Comparison of ENCODE assay signal across 8 cellular contexts in the genomic region with DNA sequence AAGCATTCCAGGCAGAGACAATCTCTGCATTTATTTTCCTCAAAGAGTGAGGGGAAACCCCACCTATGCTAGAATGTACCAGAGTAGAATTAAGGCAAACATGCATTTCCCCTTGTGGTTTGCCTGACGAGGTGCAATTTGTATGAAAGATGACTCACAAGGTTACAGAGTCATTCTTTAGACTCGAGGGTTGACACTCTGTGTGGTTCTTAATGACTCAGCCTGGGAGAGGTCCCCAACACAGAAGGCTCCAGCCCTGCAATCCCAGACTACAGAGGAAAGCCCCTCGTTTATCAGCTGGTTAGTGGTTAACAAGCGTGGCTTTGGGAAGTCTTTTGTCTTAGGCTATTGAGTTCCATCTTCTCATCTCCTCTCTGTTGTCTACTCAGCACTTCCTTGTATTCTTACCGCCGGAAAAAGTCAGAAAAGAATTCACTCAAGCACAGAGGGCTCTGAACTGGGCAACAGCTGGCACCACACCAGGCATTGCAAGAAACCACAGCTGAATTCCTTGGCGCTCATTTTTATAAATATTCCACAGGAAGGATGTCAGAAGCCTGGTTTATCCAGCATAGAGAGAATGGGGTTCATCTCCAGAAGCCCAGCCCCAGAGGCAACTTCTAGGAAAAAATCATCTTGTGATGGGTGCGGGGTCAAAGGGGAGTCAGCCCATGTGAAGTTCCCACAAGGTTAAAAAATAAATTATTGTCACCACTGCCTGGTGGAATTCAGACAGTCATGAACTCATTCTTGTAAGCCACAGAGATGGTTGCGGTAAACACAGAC. TPM values are rescaled to one million over a fixed set of nuclear protein-coding genes. Genes with fewer than 3 reads are reported as not detected.
A peak's percentile ranks its signal among the peaks of the same experiment; 100 is the strongest.
DNase-seq lines count a peak whose midpoint lies in the region; ATAC-seq and TF ChIP-seq lines count a peak whose summit lies in the region.

No MANE protein-coding gene starts in this region.

- TF ChIP-seq CTCF in GM13977 (IDR thresholded peaks at IDR 0.05; ENCODE audit: extremely low read depth, insufficient read depth, missing control alignments) (no peak), fibroblast of the aortic adventitia (IDR thresholded peaks at IDR 0.05; ENCODE audit: insufficient read depth, low read length) (peak; percentile 76), prostate gland (IDR thresholded peaks at IDR 0.05) (peak in 2 of 4 experiments; percentile 18 to 66)

- intact Hi-C loops in prostate gland (cut with DNase I), result no loop called here

- H3K27ac ChIP-seq in prostate gland (peak overlapping the region; percentile 32 to 38), urinary bladder (ENCODE audit: low read depth) (peak overlapping the region; percentile 26)

- peak; percentile 99 for ATAC-seq in HG02610 (IDR thresholded peaks at IDR 0.05; ENCODE audit: unreplicated experiment)

- H3K36me3 ChIP-seq in prostate gland, result no peaks in the 10 kb centered on the region
- H3K36me3 ChIP-seq in urinary bladder (ENCODE audit: insufficient read depth), result no peaks in the 10 kb centered on the region

- H3K4me3 ChIP-seq in fibroblast of the aortic adventitia (ENCODE audit: low read depth, low read length) (no peak overlapping the region), prostate gland (no peak overlapping the region), urinary bladder (ENCODE audit: low read depth, low read length) (no peak overlapping the region)

- peak; percentile 70 for DNase-seq in GM13977 (ENCODE audit: low spot score)
- peak; percentile 48 for DNase-seq in NCI-H1436 treated with DMSO at 0.1 percent for 48 hours (lab: John Stamatoyannopoulos, UW)
- peak; percentile 64 for DNase-seq in activated T-cell treated with anti-CD3 and anti-CD28 coated beads for 24 hours (ENCODE audit: low read depth)
- DNase-seq in fibroblast of the aortic adventitia (ENCODE audit: low read depth), result peak; percentile 100
- DNase-seq in prostate gland (ENCODE audit: low spot score), result peak; percentile 53
- DNase-seq in SHP77 (lab: John Stamatoyannopoulos, UW), result no peak

- no peaks in the 10 kb centered on the region for H3K9me3 ChIP-seq in prostate gland

- in situ Hi-C loops in GM13977 (cut with MboI; ENCODE audit: low pct_unique_long_range_greater_than_20kb, low sequenced_read_pairs, unreplicated experiment), result no loop called here

- H3K4me1 ChIP-seq in prostate gland (replicated peaks) (no peaks in the 10 kb centered on the region), urinary bladder (ENCODE audit: insufficient read depth) (no peaks in the 10 kb centered on the region)

- 24% methylated on average over 9 of the region's 9 CpGs for WGBS in prostate gland
- WGBS in urinary bladder, result 18% methylated on average over 9 of the region's 9 CpGs

- H3K27me3 ChIP-seq in prostate gland (replicated peaks; ENCODE audit: insufficient read depth), result no peaks in the 10 kb centered on the region

- TF ChIP-seq POLR2A in prostate gland (IDR thresholded peaks at IDR 0.05), result no peak

RNA-seq across cellular contexts. Expression of gene SVIL, which starts 24.4 kb away (rescaled TPM):
- total RNA-seq in fibroblast of the aortic adventitia (ENCODE audit: low replicate concordance) (97.7 and 309 TPM in 2 replicates), prostate gland (100 to 1,000 TPM in 1 of 2 donors, 10 to 100 TPM in 1; 92.9 to 524 TPM), urinary bladder (176 TPM)
- 552 TPM for polyA plus RNA-seq in urinary bladder

Comparison
In these comparisons a context has a peak if more than half of its experiments do, and no peak if none do; other contexts are left out.
1. DNase-seq: peak in GM13977 (single experiment), NCI-H1436 treated with DMSO at 0.1 percent for 48 hours (single experiment), activated T-cell treated with anti-CD3 and anti-CD28 coated beads for 24 hours (single experiment), fibroblast of the aortic adventitia (single experiment) and prostate gland (single experiment); none in SHP77 (0 of 2).